ENCODE assay signal across 8 cellular contexts in genomic region chr11:122628691-122629555, GRCh38. TPM values are rescaled to one million over a fixed set of nuclear protein-coding genes. Genes with fewer than 3 reads are reported as not detected.
DNase-seq lines count a peak whose midpoint lies in the region; ATAC-seq, FAIRE-seq and TF ChIP-seq lines count a peak whose summit lies in the region.

No MANE protein-coding gene starts in this region.

- no peaks in the 10 kb centered on the region for H3K9me2 ChIP-seq in SU-DHL-6 (replicated peaks; ENCODE audit: insufficient read depth, low read length)

- no peaks in the 10 kb centered on the region for H3K27me3 ChIP-seq in SU-DHL-6 (ENCODE audit: low read length)
- peaks cover 0 to 6% (median 0%) of the 10 kb centered on the region in 3 donors for H3K27me3 ChIP-seq in psoas muscle (ENCODE audit: insufficient read depth in 3 of 3, low read length in 2 of 3)
- no peaks in the 10 kb centered on the region for H3K27me3 ChIP-seq in vagina

- H3K9me3 Mint-ChIP-seq in activated naive CD4-positive, alpha-beta T cell treated with anti-CD3 and anti-CD28 coated beads, Interleukin-2, amount 50 U/mL, for 72 hours, result no peaks in the 10 kb centered on the region

- FAIRE-seq in GM12891 (lab: Jason Lieb, UNC), result peak; percentile 90

- H3K36me3 Mint-ChIP-seq in activated naive CD4-positive, alpha-beta T cell treated with anti-CD3 and anti-CD28 coated beads, Interleukin-2, amount 50 U/mL, for 72 hours, result no peaks in the 10 kb centered on the region

- H3K4me3 ChIP-seq in SU-DHL-6 (ENCODE audit: insufficient read depth, low read length, poor library complexity, severe bottlenecking) (no peak overlapping the region), psoas muscle (no peak overlapping the region), vagina (no peak overlapping the region)

- ATAC-seq in activated naive CD4-positive, alpha-beta T cell treated with anti-CD3 and anti-CD28 coated beads, Interleukin-2, amount 50 U/mL, for 72 hours, result peak; percentile 72 to 88
- ATAC-seq in Right ventricle myocardium superior (ENCODE audit: poor library complexity), result peak; percentile 85
- ATAC-seq in psoas muscle, result peak in 2 of 4 donors; percentile 52 to 54

- no peaks in the 10 kb centered on the region for H3F3A ChIP-seq in SU-DHL-6 (ENCODE audit: insufficient read depth)

- H3K4me1 ChIP-seq in psoas muscle (no peaks in the 10 kb centered on the region), vagina (no peaks in the 10 kb centered on the region)

- no peaks in the 10 kb centered on the region for H4K20me1 ChIP-seq in SU-DHL-6 (ENCODE audit: low read depth, low read length)

- H3K4me2 ChIP-seq in SU-DHL-6 (ENCODE audit: low read depth, low read length, poor library complexity, severe bottlenecking), result no peak overlapping the region

- H3K27ac Mint-ChIP-seq in activated naive CD4-positive, alpha-beta T cell treated with anti-CD3 and anti-CD28 coated beads, Interleukin-2, amount 50 U/mL, for 72 hours, result no peak overlapping the region

- 34 to 42% (median 41%) methylated on average over 11 of the region's 11 CpGs for WGBS in psoas muscle, 3 donors

- intact Hi-C loops in Right ventricle myocardium superior (cut with DNase I), result loop anchor here (5.0 kb wide), 1 partner anchor 223 kb away; no protein-coding TSS in a partner anchor
- intact Hi-C loops in psoas muscle (cut with DNase I), result no loop called here
- intact Hi-C loops in vagina (cut with DNase I), result no loop called here

- no peak overlapping the region for H3K27ac ChIP-seq in SU-DHL-6 (ENCODE audit: low read depth, low read length)
- no peak overlapping the region for H3K27ac ChIP-seq in psoas muscle
- no peak overlapping the region for H3K27ac ChIP-seq in vagina

- H2AFZ ChIP-seq in SU-DHL-6 (ENCODE audit: low read depth, low read length, severe bottlenecking), result no peak overlapping the region

- no peaks in the 10 kb centered on the region for H3K36me3 ChIP-seq in SU-DHL-6 (ENCODE audit: low read length)
- no peaks in the 10 kb centered on the region for H3K36me3 ChIP-seq in psoas muscle (ENCODE audit: insufficient read depth in 1 of 2, low read depth in 1 of 2)
- H3K36me3 ChIP-seq in vagina, result no peaks in the 10 kb centered on the region

- DNase-seq in A172 (ENCODE audit: low spot score) (peak; percentile 69), GM12891 (ENCODE audit: insufficient read length, low spot score) (peak; percentile 52), LHCN-M2 (ENCODE audit: low read depth) (peak; percentile 77), Right ventricle myocardium superior (peak; percentile 78), psoas muscle (peak; percentile 48 to 64), vagina (ENCODE audit: extremely low spot score in 2 of 2) (no peak)
- DNase-seq in activated naive CD4-positive, alpha-beta T cell treated with anti-CD3 and anti-CD28 coated beads, Interleukin-2, amount 50 U/mL, for 72 hours (ENCODE audit: low spot score in 2 of 2), result peak in 1 of 2 donors; percentile 69

- no peak overlapping the region for H3K9ac ChIP-seq in SU-DHL-6 (ENCODE audit: low read length)

- TF ChIP-seq CTCF in SU-DHL-6 (IDR thresholded peaks at IDR 0.05; ENCODE audit: insufficient read depth, low read length, poor library complexity, severe bottlenecking) (peak; percentile 57), psoas muscle (IDR thresholded peaks at IDR 0.05) (peak; percentile 63), vagina (IDR thresholded peaks at IDR 0.05) (peak; percentile 43 to 66 (median 46))

- H3K79me2 ChIP-seq in SU-DHL-6 (ENCODE audit: insufficient read depth, low read length), result no peaks in the 10 kb centered on the region

- TF ChIP-seq POLR2A in GM12891 (IDR thresholded peaks at IDR 0.05; ENCODE audit: low read depth, low read length) (no peak), vagina (IDR thresholded peaks at IDR 0.05) (no peak)

- H3K9me3 ChIP-seq in SU-DHL-6 (ENCODE audit: insufficient read depth, low read length) (no peaks in the 10 kb centered on the region), psoas muscle (no peaks in the 10 kb centered on the region), vagina (no peaks in the 10 kb centered on the region)

TF ChIP-seq in GM12891, 5 proteins besides CTCF, POLR2A, EP300 and RAD21:
- TF ChIP-seq POU2F2 (IDR thresholded peaks at IDR 0.05; ENCODE audit: low read depth, low read length), result no peak
- TF ChIP-seq PAX5 (IDR thresholded peaks at IDR 0.05; ENCODE audit: insufficient read depth, low read length, severe bottlenecking), result no peak

RNA-seq across cellular contexts. Expression of gene UBASH3B, which starts 26.6 kb away (rescaled TPM):
- 4.0 and 6.9 TPM in 2 replicates for total RNA-seq in A172 (2014; rRNA removed; shearing (Covaris generic))
- 11.1 TPM for polyA plus RNA-seq in GM12891 (2012; ENCODE audit: low read depth, missing spikeins)
- total RNA-seq in LHCN-M2 (2014; rRNA removed), result 8.0 and 12.8 TPM in 2 replicates
- 10.6 TPM for polyA plus RNA-seq in LHCN-M2 (2012)
- 10 to 100 TPM; 11.6 to 26.0 TPM for total RNA-seq in activated naive CD4-positive, alpha-beta T cell treated with anti-CD3 and anti-CD28 coated beads, Interleukin-2, amount 50 U/mL, for 72 hours
- 2.5 TPM for total RNA-seq in Right ventricle myocardium superior
- total RNA-seq in psoas muscle, result 10 to 100 TPM in 1 of 4 donors, 1 to 10 TPM in 3; 2.1 to 12.6 (median 8.6) TPM
- 10 to 100 TPM in 1 of 3 donors, 1 to 10 TPM in 2; 1.4 to 17.5 (median 2.7) TPM for polyA plus RNA-seq in psoas muscle
- 2.2 TPM for total RNA-seq in vagina

Comparison
In these comparisons a context has a peak if more than half of its experiments do, and no peak if none do; other contexts are left out.
1. DNase-seq: peak in A172 (single experiment), GM12891 (single experiment), LHCN-M2 (single experiment), Right ventricle myocardium superior (single experiment) and psoas muscle (2 of 2); none in vagina (0 of 2).
2. Peak in every context shown above with its lines, with median percentiles within 50 percentile points of each other: CTCF ChIP-seq.